In the genomic region with DNA sequence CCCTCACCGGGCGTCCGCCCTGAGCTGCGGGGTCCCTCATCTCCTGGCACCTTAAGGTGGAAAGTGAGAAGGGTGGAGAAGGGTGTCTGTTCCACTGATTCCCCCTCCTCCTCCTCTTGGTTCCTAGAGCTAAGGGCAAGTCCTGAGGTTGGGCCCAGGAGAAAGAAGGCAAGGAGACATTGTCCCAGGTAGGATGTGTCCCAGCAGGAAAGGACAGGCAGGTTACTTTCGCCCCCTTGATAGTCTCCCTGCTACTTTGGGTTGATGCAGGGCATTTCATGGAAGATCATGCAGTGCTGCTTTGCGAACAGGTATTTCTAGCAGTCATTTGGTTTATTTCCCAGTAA, we compare ENCODE assay signal across 8 cellular contexts. TPM values are rescaled to one million over a fixed set of nuclear protein-coding genes. Genes with fewer than 3 reads are reported as not detected.
A peak's percentile ranks its signal among the peaks of the same experiment; 100 is the strongest.
DNase-seq lines count a peak whose midpoint lies in the region; ATAC-seq lines count a peak whose summit lies in the region.

No MANE protein-coding gene starts in this region.

- peak; percentile 22 for DNase-seq in H7
- no peak for DNase-seq in NCI-H345 (lab: John Stamatoyannopoulos, UW)
- DNase-seq in dermis blood vessel endothelial cell: no peak
- DNase-seq in DMS79 treated with DMSO at 0.1 percent for 48 hours (lab: John Stamatoyannopoulos, UW): no peak

- H3K9ac ChIP-seq in iPS-18a (ENCODE audit: low read length) (peak overlapping the region; percentile 52), skeletal muscle tissue (ENCODE audit: low read depth in 1 of 3, low read length in 3 of 3) (peak overlapping the region; percentile 63 to 76 (median 69))

- no peaks in the 10 kb centered on the region for H3K27me3 ChIP-seq in H7 (ENCODE audit: control insufficient read depth, insufficient read depth, low read length)
- H3K27me3 ChIP-seq in iPS-18a (ENCODE audit: control insufficient read depth, insufficient read depth, low read length): peaks cover 12% of the 10 kb centered on the region
- H3K27me3 ChIP-seq in skeletal muscle tissue (ENCODE audit: control insufficient read depth in 3 of 3, insufficient read depth in 3 of 3, low read length in 3 of 3): no peaks in the 10 kb centered on the region

- H3K36me3 ChIP-seq in H7 (replicated peaks; ENCODE audit: control insufficient read depth, insufficient read depth, low read length) (no peaks in the 10 kb centered on the region), iPS-18a (ENCODE audit: control insufficient read depth, low read depth, low read length) (no peaks in the 10 kb centered on the region), skeletal muscle tissue (ENCODE audit: control insufficient read depth in 3 of 3, insufficient read depth in 3 of 3, low read length in 3 of 3) (no peaks in the 10 kb centered on the region)

- peak overlapping the region; percentile 79 for H3K4me3 ChIP-seq in H7 (ENCODE audit: insufficient read depth, low read depth, low read length)
- peak overlapping the region; percentile 96 for H3K4me3 ChIP-seq in iPS-18a (ENCODE audit: low read length)
- peak overlapping the region; percentile 73 to 79 (median 73) for H3K4me3 ChIP-seq in skeletal muscle tissue (ENCODE audit: low read length in 3 of 3)

- H3K4me1 ChIP-seq in iPS-18a (ENCODE audit: control insufficient read depth, low read depth, low read length) (peaks cover 38% of the 10 kb centered on the region), skeletal muscle tissue (ENCODE audit: control insufficient read depth in 3 of 3, insufficient read depth in 3 of 3, low read length in 3 of 3) (peaks cover 3 to 8% (median 8%) of the 10 kb centered on the region in 3 donors)

- peak overlapping the region; percentile 71 for H3K27ac ChIP-seq in angular gyrus (ENCODE audit: low read depth, low read length)
- no peak overlapping the region for H3K27ac ChIP-seq in iPS-18a (ENCODE audit: low read length)
- H3K27ac ChIP-seq in skeletal muscle tissue (ENCODE audit: low read depth, low read length): peak overlapping the region; percentile 74

- H3K9me3 ChIP-seq in iPS-18a (ENCODE audit: control insufficient read depth, low read depth, low read length) (no peaks in the 10 kb centered on the region), skeletal muscle tissue (ENCODE audit: control insufficient read depth in 3 of 3, low read length in 3 of 3) (no peaks in the 10 kb centered on the region)

- ATAC-seq in HG03469 (IDR thresholded peaks at IDR 0.05; ENCODE audit: unreplicated experiment): no peak

RNA-seq across cellular contexts. Expression of gene STEAP2, which starts 0.6 kb away (rescaled TPM):
- total RNA-seq in H7 (2014; rRNA removed; shearing (Covaris generic)): 8.8 and 15.1 TPM in 2 replicates
- 2.6 TPM for total RNA-seq in skeletal muscle tissue
- total RNA-seq in dermis blood vessel endothelial cell: 1.4 and 1.7 TPM in 2 replicates

RNA-seq across cellular contexts. Expression of gene CFAP69, which starts 32.9 kb away (rescaled TPM):
- total RNA-seq in H7 (2014; rRNA removed; shearing (Covaris generic)): 2.0 and 2.9 TPM in 2 replicates
- 2.6 TPM for total RNA-seq in skeletal muscle tissue
- total RNA-seq in dermis blood vessel endothelial cell: 1.1 and 1.9 TPM in 2 replicates

RNA-seq across cellular contexts. Expression of gene STEAP1, which starts 57.9 kb away (rescaled TPM):
- total RNA-seq in H7 (2014; rRNA removed; shearing (Covaris generic)): 1.9 and 3.3 TPM in 2 replicates
- total RNA-seq in skeletal muscle tissue (5.7 TPM), dermis blood vessel endothelial cell (11.1 and 27.6 TPM in 2 replicates)
